ENCODE assay signal across 8 cellular contexts in genomic region chr18:23134780-23135678, GRCh38. TPM values are rescaled to one million over a fixed set of nuclear protein-coding genes. Genes with fewer than 3 reads are reported as not detected.
DNase-seq lines count a peak whose midpoint lies in the region; ATAC-seq lines count a peak whose summit lies in the region.

Gene CABLES1, plus strand, starts transcription at chr18:23135485. Its CDS starts 278 bp downstream, at chr18:23135763.

- peak within 1 kb of the TSS; percentile 87 for H3K4me3 Mint-ChIP-seq in activated CD4-positive, alpha-beta T cell treated with anti-CD3 and anti-CD28 coated beads, Interleukin-2, amount 10 ng/mL, durations not matched to agents 24 days and 14 days

- H3K9me3 Mint-ChIP-seq in activated CD4-positive, alpha-beta T cell treated with anti-CD3 and anti-CD28 coated beads, Interleukin-2, amount 10 ng/mL, durations not matched to agents 24 days and 14 days = no peaks in the 10 kb centered on the region

- H3K4me1 ChIP-seq in mesodermal cell (ENCODE audit: control insufficient read depth, insufficient read depth, low read length, poor library complexity, severe bottlenecking) = peaks cover 10% of the 10 kb centered on the region
- H3K4me1 ChIP-seq in subcutaneous abdominal adipose tissue (ENCODE audit: control insufficient read depth in 5 of 5, insufficient read depth in 5 of 5, low read length in 5 of 5) = peaks cover 5 to 61% (median 57%) of the 10 kb centered on the region in 5 donors

- H3K9me3 ChIP-seq in mesodermal cell (ENCODE audit: control insufficient read depth, low read length) = no peaks in the 10 kb centered on the region
- no peaks in the 10 kb centered on the region for H3K9me3 ChIP-seq in subcutaneous abdominal adipose tissue (ENCODE audit: control insufficient read depth in 5 of 5, low read length in 5 of 5)

- H3K36me3 ChIP-seq in mesodermal cell (ENCODE audit: control insufficient read depth, insufficient read depth, low read length) (no peaks in the 10 kb centered on the region), subcutaneous abdominal adipose tissue (ENCODE audit: control insufficient read depth in 5 of 5, insufficient read depth in 5 of 5, low read length in 5 of 5) (peaks cover 0 to 3% (median 0%) of the 10 kb centered on the region in 5 donors)

- ATAC-seq in GM21423 (IDR thresholded peaks at IDR 0.05; ENCODE audit: unreplicated experiment) = peak; percentile 37

- peaks cover 30% of the 10 kb centered on the region for H3K27me3 Mint-ChIP-seq in activated CD4-positive, alpha-beta T cell treated with anti-CD3 and anti-CD28 coated beads, Interleukin-2, amount 10 ng/mL, durations not matched to agents 24 days and 14 days

- H3K4me3 ChIP-seq in mesodermal cell (ENCODE audit: extremely low read depth, insufficient read depth, low read length, poor library complexity, severe bottlenecking) (peak within 1 kb of the TSS; percentile 62), subcutaneous abdominal adipose tissue (ENCODE audit: low read depth in 1 of 5, low read length in 5 of 5) (peak within 1 kb of the TSS; percentile 74 to 94 (median 80))

- H3K4me1 Mint-ChIP-seq in activated CD4-positive, alpha-beta T cell treated with anti-CD3 and anti-CD28 coated beads, Interleukin-2, amount 10 ng/mL, durations not matched to agents 24 days and 14 days = peaks cover 13% of the 10 kb centered on the region

- no peaks in the 10 kb centered on the region for H3K27me3 ChIP-seq in subcutaneous abdominal adipose tissue (ENCODE audit: control insufficient read depth in 5 of 5, insufficient read depth in 4 of 5, low read length in 5 of 5)

- intact Hi-C loops in activated CD4-positive, alpha-beta T cell treated with anti-CD3 and anti-CD28 coated beads, Interleukin-2, amount 10 ng/mL, durations not matched to agents 24 days and 14 days (cut with micrococcal nuclease) = loop anchor here (1.0 to 10.0 kb wide), 4 partner anchors 96 to 370 kb away; partner anchors contain the start of genes RBBP8 and RMC1

- H3K27ac ChIP-seq in mesodermal cell (ENCODE audit: low read depth, low read length, severe bottlenecking) (no peak within 1 kb of the TSS), subcutaneous abdominal adipose tissue (ENCODE audit: low read depth, low read length) (peak within 1 kb of the TSS; percentile 84)

- 0 to 1% methylated on average over 55 to 83 of the region's 89 CpGs for WGBS in mesodermal cell (ENCODE audit: insufficient coverage in 2 of 2), 2 experiments

- in situ Hi-C loops in endometrial microvascular endothelial cells (cut with HindIII; ENCODE audit: inconsistent ontology term, low pct_unique_long_range_greater_than_20kb, low sequenced_read_pairs) = loop anchor here (10.0 kb wide), 1 partner anchor 250 kb away; no protein-coding TSS in a partner anchor

- peak; percentile 55 for DNase-seq in DMS153 (lab: John Stamatoyannopoulos, UW)
- DNase-seq in NCI-H1048 (lab: John Stamatoyannopoulos, UW) = peak; percentile 20
- peak; percentile 80 for DNase-seq in activated CD4-positive, alpha-beta T cell treated with anti-CD3 and anti-CD28 coated beads, Interleukin-2, amount 10 ng/mL, durations not matched to agents 24 days and 14 days
- no peak for DNase-seq in pons (ENCODE audit: low spot score)

- peak within 1 kb of the TSS; percentile 38 to 77 (median 66) for H3K9ac ChIP-seq in subcutaneous abdominal adipose tissue (ENCODE audit: low read length in 5 of 5)

- peaks cover 2% of the 10 kb centered on the region for H3K36me3 Mint-ChIP-seq in activated CD4-positive, alpha-beta T cell treated with anti-CD3 and anti-CD28 coated beads, Interleukin-2, amount 10 ng/mL, durations not matched to agents 24 days and 14 days (ENCODE audit: low read depth)

- H3K27ac Mint-ChIP-seq in activated CD4-positive, alpha-beta T cell treated with anti-CD3 and anti-CD28 coated beads, Interleukin-2, amount 10 ng/mL, durations not matched to agents 24 days and 14 days = peak within 1 kb of the TSS; percentile 75

RNA-seq across cellular contexts. Expression of gene CABLES1, which starts in this region (rescaled TPM):
- 5.7 and 6.4 TPM in 2 replicates for total RNA-seq in activated CD4-positive, alpha-beta T cell treated with anti-CD3 and anti-CD28 coated beads, Interleukin-2, amount 10 ng/mL, durations not matched to agents 24 days and 14 days
- 12.6 TPM for total RNA-seq in endometrial microvascular endothelial cells (ENCODE audit: inconsistent ontology term)
- polyA plus RNA-seq in mesodermal cell (2013, experiment 1 of 2) = 5.5 TPM
- 4.6 TPM for polyA plus RNA-seq in mesodermal cell (2013, experiment 2 of 2)
